Comparison of ENCODE assay signal across 10 cellular contexts in the genomic region with DNA sequence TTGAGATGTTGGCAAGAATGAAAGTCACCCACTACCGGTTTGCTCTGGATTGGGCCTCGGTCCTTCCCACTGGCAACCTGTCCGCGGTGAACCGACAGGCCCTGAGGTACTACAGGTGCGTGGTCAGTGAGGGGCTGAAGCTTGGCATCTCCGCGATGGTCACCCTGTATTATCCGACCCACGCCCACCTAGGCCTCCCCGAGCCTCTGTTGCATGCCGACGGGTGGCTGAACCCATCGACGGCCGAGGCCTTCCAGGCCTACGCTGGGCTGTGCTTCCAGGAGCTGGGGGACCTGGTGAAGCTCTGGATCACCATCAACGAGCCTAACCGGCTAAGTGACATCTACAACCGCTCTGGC. TPM values are rescaled to one million over a fixed set of nuclear protein-coding genes. Genes with fewer than 3 reads are reported as not detected.
DNase-seq lines count a peak whose midpoint lies in the region; ATAC-seq and TF ChIP-seq lines count a peak whose summit lies in the region.
"Had no signal": no experiment of that assay in that cellular context is flagged by ENCODE, and none has a peak within 500 bp of the region (broad histone marks: within the 10 kb centered on the region; RNA-seq: fewer than 3 reads in every experiment).

No MANE protein-coding gene starts in this region.

- H3K4me3 Mint-ChIP-seq in T-helper 17 cell (peak overlapping the region; percentile 74), progenitor cell of endocrine pancreas (ENCODE audit: low read depth) (peak overlapping the region; percentile 70)

- H3K27me3 Mint-ChIP-seq in T-helper 17 cell (no peaks in the 10 kb centered on the region), progenitor cell of endocrine pancreas (no peaks in the 10 kb centered on the region)
- H3K27me3 Mint-ChIP-seq: activated CD8-positive, alpha-beta T cell treated with anti-CD3 and anti-CD28 coated beads for 36 hours had no signal

- no peaks in the 10 kb centered on the region for H3K9me3 ChIP-seq in T-helper 17 cell (ENCODE audit: control insufficient read depth, low read length, poor library complexity, severe bottlenecking)

- peak overlapping the region; percentile 65 for H3K27ac Mint-ChIP-seq in T-helper 17 cell
- no peak overlapping the region for H3K27ac Mint-ChIP-seq in progenitor cell of endocrine pancreas

- ATAC-seq in T-helper 17 cell (no peak), HG03378 (IDR thresholded peaks at IDR 0.05; ENCODE audit: unreplicated experiment) (no peak), HG03135 (IDR thresholded peaks at IDR 0.05; ENCODE audit: unreplicated experiment) (no peak), GM21528 (IDR thresholded peaks at IDR 0.05; ENCODE audit: low FRiP score, unreplicated experiment) (no peak)

- no peaks in the 10 kb centered on the region for H3K36me3 Mint-ChIP-seq in T-helper 17 cell (ENCODE audit: low read depth)
- peaks cover 4% of the 10 kb centered on the region for H3K36me3 Mint-ChIP-seq in progenitor cell of endocrine pancreas (ENCODE audit: insufficient read depth)

- H3K9me3 Mint-ChIP-seq in progenitor cell of endocrine pancreas (ENCODE audit: low read depth): no peaks in the 10 kb centered on the region
- H3K9me3 Mint-ChIP-seq: activated CD8-positive, alpha-beta T cell treated with anti-CD3 and anti-CD28 coated beads for 36 hours had no signal

- peak overlapping the region; percentile 23 for H3K4me3 ChIP-seq in fibroblast of mammary gland (ENCODE audit: control insufficient read depth, low read depth, low read length)

- TF ChIP-seq CTCF in C4-2B (conservative IDR thresholded peaks at IDR 0.05) (no peak), fibroblast of mammary gland (conservative IDR thresholded peaks at IDR 0.05; ENCODE audit: control insufficient read depth, insufficient read depth, low read depth, low read length) (no peak), progenitor cell of endocrine pancreas (IDR thresholded peaks at IDR 0.05; ENCODE audit: unreplicated experiment) (no peak)

- H3K27ac ChIP-seq in C4-2B: peak overlapping the region; percentile 72

- DNase-seq in T-helper 17 cell (no peak), fibroblast of mammary gland (ENCODE audit: low read depth) (no peak), progenitor cell of endocrine pancreas (ENCODE audit: low spot score, unreplicated experiment) (no peak), NCI-H2196 treated with DMSO at 0.1 percent for 48 hours (lab: John Stamatoyannopoulos, UW; ENCODE audit: unreplicated experiment) (no peak)
- DNase-seq: COR-L47 had no signal

- H3K4me1 Mint-ChIP-seq in T-helper 17 cell (peaks cover 2% of the 10 kb centered on the region), progenitor cell of endocrine pancreas (ENCODE audit: low read depth) (peaks cover 14% of the 10 kb centered on the region)

RNA-seq across cellular contexts. Expression of gene RPL9, which starts 12.3 kb away (rescaled TPM):
- total RNA-seq in T-helper 17 cell: 1,000 to 10,000 TPM; 1,881 to 2,610 TPM
- total RNA-seq in progenitor cell of endocrine pancreas: 1,349 and 1,450 TPM in 2 replicates

RNA-seq across cellular contexts. Expression of gene LIAS, which starts 12.4 kb away (rescaled TPM):
- total RNA-seq in T-helper 17 cell: 10 to 100 TPM in 1 of 2 donors, 1 to 10 TPM in 1; 8.4 to 11.5 TPM
- 17.0 and 18.4 TPM in 2 replicates for total RNA-seq in progenitor cell of endocrine pancreas

RNA-seq across cellular contexts. Expression of gene KLB, which starts 39.7 kb away (rescaled TPM):
- total RNA-seq in T-helper 17 cell (under 1 TPM in 1 of 2 donors, not detected in 1; 0.05 TPM), progenitor cell of endocrine pancreas (0.36 and 0.43 TPM in 2 replicates)
- total RNA-seq: activated CD8-positive, alpha-beta T cell treated with anti-CD3 and anti-CD28 coated beads for 36 hours had no signal
